1 cellular context compared by ENCODE assay signal in genomic region chr9:68872026-68872501, GRCh38.
TF ChIP-seq lines count a peak whose summit lies in the region.

No MANE protein-coding gene starts in this region.

TF ChIP-seq in WTC11, 78 proteins besides CTCF, POLR2A, EP300 and RAD21 (continued from another document and continues in another):
- TF ChIP-seq ZSCAN18 (CRISPR knock-in tag; IDR thresholded peaks at IDR 0.05): 0 out of 2 replicates have a peak, but pooled peaks have one; percentile 13
- peak; percentile 61 for TF ChIP-seq SP1 (CRISPR knock-in tag; conservative IDR thresholded peaks at IDR 0.05)
- no peak for TF ChIP-seq USF1 (CRISPR knock-in tag; IDR thresholded peaks at IDR 0.05)
- TF ChIP-seq ZNF219 (CRISPR knock-in tag; IDR thresholded peaks at IDR 0.05; ENCODE audit: borderline replicate concordance): peak; percentile 78; the same call in 1 of the 2 replicates
- 0 out of 2 replicates have a peak, but pooled peaks have one; percentile 40 for TF ChIP-seq AFF4 (CRISPR knock-in tag; IDR thresholded peaks at IDR 0.05; ENCODE audit: borderline replicate concordance)
- no peak for TF ChIP-seq EMX1 (CRISPR knock-in tag; IDR thresholded peaks at IDR 0.05)
- 0 out of 2 replicates have a peak, but pooled peaks have one; percentile 26 for TF ChIP-seq ZBTB43 (CRISPR knock-in tag; IDR thresholded peaks at IDR 0.05)
- TF ChIP-seq HMGA2 (CRISPR knock-in tag; IDR thresholded peaks at IDR 0.05): no peak
- TF ChIP-seq FOXJ3 (CRISPR knock-in tag; IDR thresholded peaks at IDR 0.05; ENCODE audit: borderline replicate concordance): peak; percentile 88
- no peak for TF ChIP-seq ELF4 (CRISPR knock-in tag; IDR thresholded peaks at IDR 0.05; ENCODE audit: low read depth)
- no peak for TF ChIP-seq RELA (CRISPR knock-in tag; IDR thresholded peaks at IDR 0.05; ENCODE audit: borderline replicate concordance)
- 0 out of 2 replicates have a peak, but pooled peaks have one; percentile 66 for TF ChIP-seq ERG (CRISPR knock-in tag; IDR thresholded peaks at IDR 0.05)
- no peak for TF ChIP-seq NFE2L1 (CRISPR knock-in tag; IDR thresholded peaks at IDR 0.05)
- TF ChIP-seq ZNF121 (CRISPR knock-in tag; IDR thresholded peaks at IDR 0.05): no peak
- 0 out of 2 replicates have a peak, but pooled peaks have one; percentile 38 for TF ChIP-seq USF2 (CRISPR knock-in tag; IDR thresholded peaks at IDR 0.05)
- peak; percentile 99 for TF ChIP-seq FOXP4 (CRISPR knock-in tag; IDR thresholded peaks at IDR 0.05)
- no peak for TF ChIP-seq IRF2 (CRISPR knock-in tag; IDR thresholded peaks at IDR 0.05; ENCODE audit: borderline replicate concordance, low read depth)
- TF ChIP-seq ATF1 (CRISPR knock-in tag; IDR thresholded peaks at IDR 0.05): no peak
- TF ChIP-seq GRHL2 (CRISPR knock-in tag; IDR thresholded peaks at IDR 0.05; ENCODE audit: insufficient replicate concordance, severe bottlenecking): no peak
- TF ChIP-seq PRDM15 (CRISPR knock-in tag; IDR thresholded peaks at IDR 0.05): no peak
- peak; percentile 88 for TF ChIP-seq FOXK1 (CRISPR knock-in tag; IDR thresholded peaks at IDR 0.05)
- no peak for TF ChIP-seq JAZF1 (CRISPR knock-in tag; IDR thresholded peaks at IDR 0.05)
- TF ChIP-seq ZNF425 (CRISPR knock-in tag; conservative IDR thresholded peaks at IDR 0.05): no peak; the same call in 1 of the 2 replicates
- no peak for TF ChIP-seq GTF2I (CRISPR knock-in tag; conservative IDR thresholded peaks at IDR 0.05)
- TF ChIP-seq MXD4 (CRISPR knock-in tag; IDR thresholded peaks at IDR 0.05; ENCODE audit: borderline replicate concordance): no peak
- no peak for TF ChIP-seq HMGXB4 (CRISPR knock-in tag; IDR thresholded peaks at IDR 0.05)
- TF ChIP-seq SOX15 (CRISPR knock-in tag; IDR thresholded peaks at IDR 0.05): no peak
- no peak for TF ChIP-seq ZNF232 (CRISPR knock-in tag; IDR thresholded peaks at IDR 0.05)
- no peak; the same call in 1 of the 2 replicates for TF ChIP-seq AR (CRISPR knock-in tag; IDR thresholded peaks at IDR 0.05)
